In the genomic region with DNA sequence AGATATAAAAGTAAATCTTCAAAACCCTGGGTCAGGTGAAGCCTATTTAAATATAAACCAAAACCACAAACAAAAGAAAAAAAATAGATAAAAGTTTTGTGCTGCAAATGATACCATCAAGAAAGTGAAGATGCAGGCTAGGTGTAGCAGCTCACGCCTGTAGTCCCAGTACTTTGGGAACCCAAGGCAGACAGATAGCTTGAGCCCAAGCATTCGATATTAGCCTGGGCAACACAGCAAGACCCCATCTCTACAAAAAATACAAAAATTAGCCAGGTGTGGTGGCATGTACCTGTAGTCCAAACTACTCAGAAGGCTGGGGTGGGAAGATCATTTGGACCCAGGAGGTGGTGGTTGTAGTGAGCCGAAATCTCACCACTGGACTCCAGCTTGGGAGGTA, we compare ENCODE assay signal across 8 cellular contexts.
"Had no signal": no experiment of that assay in that cellular context is flagged by ENCODE, and none has a peak within 500 bp of the region (broad histone marks: within the 10 kb centered on the region; RNA-seq: fewer than 3 reads in every experiment).

No MANE protein-coding gene starts in this region.

- H3K27ac ChIP-seq: HL-60, KMS-11 had no signal

- H3K4me3 Mint-ChIP-seq: IgD-negative memory B cell had no signal

- H3K4me3 ChIP-seq: K562 had no signal

- H3K27me3 Mint-ChIP-seq: IgD-negative memory B cell had no signal

- H3K4me2 ChIP-seq: KMS-11 had no signal

- H3K27ac Mint-ChIP-seq: IgD-negative memory B cell had no signal

- FAIRE-seq: HTR-8/SVneo, K562 had no signal

- H3K4me1 Mint-ChIP-seq: IgD-negative memory B cell had no signal

- ATAC-seq: K562 had no signal

- DNase-seq: IMR-90, KBM-7, KG1 had no signal

- H3K36me3 Mint-ChIP-seq: IgD-negative memory B cell had no signal

- H3K9ac ChIP-seq: KMS-11 had no signal
